Comparison of ENCODE assay signal across 10 cellular contexts in genomic region chr9:75121914-75122558, GRCh38.
"Had no signal": no experiment of that assay in that cellular context is flagged by ENCODE, and none has a peak within 500 bp of the region (broad histone marks: within the 10 kb centered on the region; RNA-seq: fewer than 3 reads in every experiment).

No MANE protein-coding gene starts in this region.

- H3K4me3 ChIP-seq: ascending aorta, gastrocnemius medialis, heart right ventricle, skin epidermis, tibial artery, vagina had no signal

- DNase-seq: activated gamma-delta T cell; activated T-cell treated with anti-CD3 and anti-CD28 coated beads, Interleukin-2, amount 50 U/mL, for 4 hours; effector CD4-positive, alpha-beta T cell; gastrocnemius medialis; heart right ventricle; stimulated activated CD4-positive, alpha-beta T cell treated with anti-CD3 and anti-CD28 coated beads, Interleukin-4, amount 100 ng/mL, for 4 hours; tibial artery had no signal

- H3K27ac ChIP-seq: ascending aorta, gastrocnemius medialis, heart right ventricle, tibial artery, vagina had no signal

- ATAC-seq: activated T-cell treated with anti-CD3 and anti-CD28 coated beads, Interleukin-2, amount 50 U/mL, for 4 hours; gastrocnemius medialis; heart right ventricle had no signal

- H3K9me3 ChIP-seq: ascending aorta, gastrocnemius medialis, heart right ventricle, tibial artery, vagina had no signal

- H3K4me1 ChIP-seq: ascending aorta, gastrocnemius medialis, tibial artery had no signal

- H3K4me3 Mint-ChIP-seq: activated T-cell treated with anti-CD3 and anti-CD28 coated beads, Interleukin-2, amount 50 U/mL, for 4 hours had no signal

- H3K36me3 ChIP-seq: gastrocnemius medialis, vagina had no signal

- H3K27me3 ChIP-seq: ascending aorta, gastrocnemius medialis, heart right ventricle, tibial artery, vagina had no signal
